In the genomic region with DNA sequence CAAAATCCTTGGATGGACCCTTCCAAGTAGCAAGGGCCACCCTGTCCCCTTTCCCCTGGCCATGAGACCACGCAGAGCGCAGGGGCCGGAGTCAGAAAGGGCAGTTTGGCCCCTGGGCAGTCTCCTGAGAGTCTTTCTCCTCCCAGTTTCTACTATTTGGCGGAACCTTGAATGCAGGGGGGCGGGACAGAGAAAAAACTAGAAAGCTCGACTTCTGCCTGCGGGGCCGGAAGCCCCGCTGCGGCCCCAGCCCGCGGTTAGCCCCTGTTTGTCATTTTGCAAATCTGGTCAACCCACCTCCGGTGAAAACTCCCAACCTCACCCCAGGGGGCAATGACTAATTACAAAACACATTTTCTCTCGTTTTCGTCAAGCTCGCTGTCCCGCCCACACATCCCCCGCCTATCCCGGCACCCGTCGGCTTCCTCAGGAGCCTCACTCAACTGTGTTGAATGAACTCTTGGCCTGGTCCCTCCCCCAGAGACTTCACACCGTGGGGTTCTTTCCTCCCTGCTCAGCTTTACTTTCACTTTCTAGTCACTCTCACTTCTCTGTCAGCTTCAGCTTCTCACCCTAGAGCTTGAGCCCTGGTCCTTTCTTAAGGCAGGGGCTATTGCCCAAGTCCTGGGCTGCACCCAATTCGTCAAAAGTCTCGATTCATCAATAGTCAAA, we compare ENCODE assay signal across 8 cellular contexts.
DNase-seq lines count a peak whose midpoint lies in the region; ATAC-seq and TF ChIP-seq lines count a peak whose summit lies in the region.

No MANE protein-coding gene starts in this region.

- no peak overlapping the region for H3K4me3 ChIP-seq in mucosa of descending colon

- DNase-seq in AG08395 (ENCODE audit: low spot score) (peak; percentile 88), endothelial cell (ENCODE audit: low spot score) (peak; percentile 44), mucosa of descending colon (peak; percentile 87 to 94 (median 91))
- peak; percentile 97 for DNase-seq in NK-92 treated with Interleukin-12 subunit alpha and Interleukin-12 subunit beta, amount 100 ng/mL, for 24 hours (lab: John Stamatoyannopoulos, UW)
- peak; percentile 93 for DNase-seq in activated CD8-positive, alpha-beta memory T cell treated with anti-CD3 and anti-CD28 coated beads, Interleukin-2, amount 50 U/mL, for 24 hours (ENCODE audit: extremely low read depth)
- DNase-seq in stimulated activated CD8-positive, alpha-beta memory T cell treated with anti-CD3 and anti-CD28 coated beads, Interleukin-2, amount 100 ng/mL, for 48 hours (ENCODE audit: low read depth in 2 of 2) = peak; percentile 97 to 98

- H3K9me3 Mint-ChIP-seq in endothelial cell (ENCODE audit: unreplicated experiment) = no peaks in the 10 kb centered on the region

- peak overlapping the region; percentile 86 for H3K4me3 Mint-ChIP-seq in endothelial cell (ENCODE audit: unreplicated experiment)

- peak overlapping the region; percentile 67 for H3K27ac Mint-ChIP-seq in endothelial cell (ENCODE audit: unreplicated experiment)

- TF ChIP-seq CTCF in endothelial cell (IDR thresholded peaks at IDR 0.05; ENCODE audit: unreplicated experiment) (no peak), mucosa of descending colon (IDR thresholded peaks at IDR 0.05) (no peak)

- ATAC-seq in GM18867 (IDR thresholded peaks at IDR 0.05; ENCODE audit: unreplicated experiment) = peak; percentile 80
- peak; percentile 73 for ATAC-seq in HG03066 (IDR thresholded peaks at IDR 0.05; ENCODE audit: low read depth, unreplicated experiment)
- peak; percentile 91 for ATAC-seq in mucosa of descending colon

- H3K4me1 Mint-ChIP-seq in endothelial cell (ENCODE audit: unreplicated experiment) = peaks cover 24% of the 10 kb centered on the region

- H3K36me3 Mint-ChIP-seq in endothelial cell (ENCODE audit: low read depth, unreplicated experiment) = no peaks in the 10 kb centered on the region

- peaks cover 34% of the 10 kb centered on the region for H3K4me1 ChIP-seq in mucosa of descending colon (ENCODE audit: low read depth)

- intact Hi-C loops in mucosa of descending colon (cut with DNase I, micrococcal nuclease) = no loop called here

- no peaks in the 10 kb centered on the region for H3K36me3 ChIP-seq in mucosa of descending colon (ENCODE audit: low read depth)

- peaks cover 14% of the 10 kb centered on the region for H3K27me3 Mint-ChIP-seq in endothelial cell (ENCODE audit: unreplicated experiment)

- no peaks in the 10 kb centered on the region for H3K9me3 ChIP-seq in mucosa of descending colon

Comparison
In these comparisons a context has a peak if more than half of its experiments do, and no peak if none do; other contexts are left out.
1. DNase-seq: peak in every context shown above with its lines; median percentile 98 in stimulated activated CD8-positive, alpha-beta memory T cell treated with anti-CD3 and anti-CD28 coated beads, Interleukin-2, amount 100 ng/mL, for 48 hours; 97 in NK-92 treated with Interleukin-12 subunit alpha and Interleukin-12 subunit beta, amount 100 ng/mL, for 24 hours; 93 in activated CD8-positive, alpha-beta memory T cell treated with anti-CD3 and anti-CD28 coated beads, Interleukin-2, amount 50 U/mL, for 24 hours; 91 in mucosa of descending colon; 88 in AG08395; 44 in endothelial cell.